Comparison of ENCODE assay signal across 22 cellular contexts in genomic region chr7:122887848-122888247, GRCh38. TPM values are rescaled to one million over a fixed set of nuclear protein-coding genes. Genes with fewer than 3 reads are reported as not detected.
DNase-seq lines count a peak whose midpoint lies in the region; ATAC-seq, FAIRE-seq and TF ChIP-seq lines count a peak whose summit lies in the region.
"Had no signal": no experiment of that assay in that cellular context is flagged by ENCODE, and none has a peak within 500 bp of the region (broad histone marks: within the 10 kb centered on the region; RNA-seq: fewer than 3 reads in every experiment).

No MANE protein-coding gene starts in this region.

- H3K27ac ChIP-seq in VCaP: peak overlapping the region; percentile 91
- H3K27ac ChIP-seq in gastroesophageal sphincter: peak overlapping the region; percentile 72 to 96 (median 95)
- peak overlapping the region; percentile 37 for H3K27ac ChIP-seq in temporal lobe (ENCODE audit: low read depth, low read length)
- H3K27ac ChIP-seq: GM23248, neutrophil had no signal

- no peak for TF ChIP-seq EP300 in gastroesophageal sphincter (IDR thresholded peaks at IDR 0.05)

- H3K36me3 ChIP-seq in gastroesophageal sphincter: no peaks in the 10 kb centered on the region
- H3K36me3 ChIP-seq: heart right ventricle, neutrophil, thoracic aorta had no signal

- no peaks in the 10 kb centered on the region for H3K27me3 ChIP-seq in gastroesophageal sphincter

- TF ChIP-seq CTCF in VCaP (conservative IDR thresholded peaks at IDR 0.05) (no peak), gastroesophageal sphincter (IDR thresholded peaks at IDR 0.05) (no peak)

- ATAC-seq in gastroesophageal sphincter: no peak
- no peak for ATAC-seq in HG02642 (IDR thresholded peaks at IDR 0.05; ENCODE audit: poor library complexity, unreplicated experiment)
- ATAC-seq in GM19455 (IDR thresholded peaks at IDR 0.05; ENCODE audit: unreplicated experiment): no peak
- ATAC-seq: T-helper 17 cell had no signal

- no peak overlapping the region for H3K4me3 ChIP-seq in gastroesophageal sphincter

- FAIRE-seq in frontal cortex (lab: Jason Lieb, UNC): no peak
- FAIRE-seq: D721Med, GM12892 had no signal

- TF ChIP-seq POLR2A in gastroesophageal sphincter (IDR thresholded peaks at IDR 0.05): no peak

- H3K4me1 ChIP-seq in gastroesophageal sphincter: peaks cover 2 to 36% (median 2%) of the 10 kb centered on the region in 3 donors

- peak; percentile 36 for DNase-seq in NCI-H1105 treated with DMSO at 0.1 percent for 48 hours (lab: John Stamatoyannopoulos, UW)
- no peak for DNase-seq in NCI-H1105 (lab: John Stamatoyannopoulos, UW)
- no peak for DNase-seq in frontal cortex (ENCODE audit: low spot score in 2 of 2)
- DNase-seq: activated effector memory CD4-positive, alpha-beta T cell treated with anti-CD3 and anti-CD28 coated beads, Interleukin-2, amount 50 U/mL, for 16 hours; activated naive CD8-positive, alpha-beta T cell treated with anti-CD3 and anti-CD28 coated beads, Interleukin-2, amount 10 ng/mL, durations not matched to agents 7 days and 5 days; activated T-cell treated with anti-CD3 and anti-CD28 coated beads, Interleukin-2, amount 50 U/mL, for 1 hour; CD4-positive, alpha-beta T cell; effector CD8-positive, alpha-beta T cell; stimulated activated naive CD4-positive, alpha-beta T cell treated with Interleukin-2 at 50 U/mL for 16 hours; T-helper 17 cell had no signal

- no peaks in the 10 kb centered on the region for H3K9me3 ChIP-seq in gastroesophageal sphincter
- H3K9me3 ChIP-seq: heart right ventricle, neutrophil, thoracic aorta had no signal

RNA-seq across cellular contexts. Expression of gene CADPS2, which starts 1.6 kb away (rescaled TPM):
- total RNA-seq in gastroesophageal sphincter: 100 to 1,000 TPM in 3 of 4 donors, 10 to 100 TPM in 1; 20.3 to 205 (median 138) TPM
- 3.2 TPM for total RNA-seq in temporal lobe
- total RNA-seq in frontal cortex: 9.8 TPM
- total RNA-seq: activated CD8-positive, alpha-beta memory T cell treated with anti-CD3 and anti-CD28 coated beads for 36 hours; activated naive CD8-positive, alpha-beta T cell treated with anti-CD3 and anti-CD28 coated beads, Interleukin-2, amount 10 ng/mL, durations not matched to agents 7 days and 5 days; CD4-positive, alpha-beta T cell; T-helper 17 cell had no signal

Comparison
In these comparisons a context has a peak if more than half of its experiments do, and no peak if none do; other contexts are left out.
1. H3K27ac ChIP-seq: peak in every context shown above with its lines; median percentile 95 in gastroesophageal sphincter; 91 in VCaP; 37 in temporal lobe.